In the genomic region with DNA sequence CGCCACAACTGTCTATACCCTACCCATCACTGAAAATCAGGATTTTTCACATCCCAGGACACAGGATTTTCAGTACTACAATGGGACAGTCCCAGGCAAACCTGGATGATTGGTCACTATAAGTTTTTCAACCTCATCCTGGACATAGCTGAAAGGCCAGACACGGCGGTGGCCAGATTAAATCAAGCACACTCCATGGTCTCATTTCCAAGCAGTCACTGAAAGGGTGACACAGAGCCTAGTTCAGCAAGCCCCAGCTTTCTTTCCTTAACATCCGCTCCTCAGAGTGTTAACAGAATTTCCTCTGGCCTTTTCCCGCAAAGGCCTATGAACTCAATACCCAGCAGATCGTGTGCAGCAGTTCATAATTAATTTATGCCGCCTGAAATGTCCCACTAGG, we compare ENCODE assay signal across 22 cellular contexts.
"Had no signal": no experiment of that assay in that cellular context is flagged by ENCODE, and none has a peak within 500 bp of the region (broad histone marks: within the 10 kb centered on the region; RNA-seq: fewer than 3 reads in every experiment).

No MANE protein-coding gene starts in this region.

- DNase-seq: activated CD4-positive, alpha-beta memory T cell treated with anti-CD3 and anti-CD28 coated beads for 36 hours; activated CD4-positive, alpha-beta T cell treated with anti-CD3 and anti-CD28 coated beads for 36 hours; activated CD4-positive, alpha-beta T cell treated with anti-CD3 and anti-CD28 coated beads, Interleukin-2, amount 10 ng/mL, durations not matched to agents 24 days and 14 days; activated CD4-positive, CD25-positive, alpha-beta regulatory T cell; activated CD4-positive, CD25-positive, alpha-beta regulatory T cell treated with anti-CD3 and anti-CD28 coated beads, Interleukin-2, amount 50 U/mL, for 72 hours; activated CD8-positive, alpha-beta T cell treated with anti-CD3 and anti-CD28 coated beads, Interleukin-2, amount 10 ng/mL, durations not matched to agents 7 days and 5 days; activated effector memory CD4-positive, alpha-beta T cell treated with Interleukin-2 at 50 U/mL for 16 hours; activated gamma-delta T cell treated with Interleukin-2 at 50 U/mL for 16 hours; activated naive CD4-positive, alpha-beta T cell treated with anti-CD3 and anti-CD28 coated beads, Interleukin-2, amount 50 U/mL, for 16 hours; activated naive CD4-positive, alpha-beta T cell treated with Interleukin-2 at 50 U/mL for 16 hours; activated T-cell treated with anti-CD3 and anti-CD28 coated beads, Interleukin-2, amount 50 U/mL, for 4 hours; amniotic stem cell; anterior cingulate cortex; brain microvascular endothelial cell; dorsolateral prefrontal cortex; effector CD4-positive, alpha-beta T cell; effector memory CD8-positive, alpha-beta T cell; foreskin fibroblast; T-helper 1 cell; T-helper 17 cell; T1000 had no signal

- H3K27ac ChIP-seq: brain microvascular endothelial cell, coronary artery, dorsolateral prefrontal cortex had no signal

- H3K36me3 ChIP-seq: brain microvascular endothelial cell had no signal

- H3K27me3 ChIP-seq: brain microvascular endothelial cell had no signal

- H3K4me3 ChIP-seq: coronary artery, dorsolateral prefrontal cortex had no signal
